ENCODE assay signal across 9 cellular contexts in genomic region chr9:137126786-137127185, GRCh38. TPM values are rescaled to one million over a fixed set of nuclear protein-coding genes. Genes with fewer than 3 reads are reported as not detected.
DNase-seq lines count a peak whose midpoint lies in the region; ATAC-seq and TF ChIP-seq lines count a peak whose summit lies in the region.
"Had no signal": no experiment of that assay in that cellular context is flagged by ENCODE, and none has a peak within 500 bp of the region (broad histone marks: within the 10 kb centered on the region; RNA-seq: fewer than 3 reads in every experiment).

No MANE protein-coding gene starts in this region.

- TF ChIP-seq CTCF in RWPE1 (conservative IDR thresholded peaks at IDR 0.05; ENCODE audit: low read depth) = no peak
- TF ChIP-seq CTCF in endothelial cell (IDR thresholded peaks at IDR 0.05; ENCODE audit: unreplicated experiment) = no peak

- no peaks in the 10 kb centered on the region for H3K9me3 Mint-ChIP-seq in activated T-cell treated with anti-CD3 and anti-CD28 coated beads, Interleukin-2, amount 50 U/mL, for 72 hours
- H3K9me3 Mint-ChIP-seq in endothelial cell (ENCODE audit: unreplicated experiment) = no peaks in the 10 kb centered on the region

- H3K27ac ChIP-seq in RWPE1 (peak overlapping the region; percentile 83), substantia nigra (ENCODE audit: low read depth, low read length, poor library complexity, severe bottlenecking) (peak overlapping the region; percentile 51)

- H3K27me3 Mint-ChIP-seq in activated T-cell treated with anti-CD3 and anti-CD28 coated beads, Interleukin-2, amount 50 U/mL, for 72 hours (ENCODE audit: low read depth) = no peaks in the 10 kb centered on the region
- peaks cover 5% of the 10 kb centered on the region for H3K27me3 Mint-ChIP-seq in endothelial cell (ENCODE audit: unreplicated experiment)

- CTCF ChIA-PET in RWPE1 (lab: Yijun Ruan, JAX) = interaction anchor here (0.6 to 1.6 kb wide), 5 partner anchors 63 to 341 kb away, joined by 3 to 9 read pairs (median 3); partner anchors contain the start of gene RNF224

- peaks cover 44% of the 10 kb centered on the region for H3K4me1 Mint-ChIP-seq in activated T-cell treated with anti-CD3 and anti-CD28 coated beads, Interleukin-2, amount 50 U/mL, for 72 hours (ENCODE audit: low read depth)
- peaks cover 24% of the 10 kb centered on the region for H3K4me1 Mint-ChIP-seq in endothelial cell (ENCODE audit: unreplicated experiment)

- DNase-seq in activated T-cell treated with anti-CD3 and anti-CD28 coated beads, Interleukin-2, amount 50 U/mL, for 72 hours = no peak
- no peak for DNase-seq in activated T-cell treated with anti-CD3 and anti-CD28 coated beads, Interleukin-2, amount 50 U/mL, for 48 hours
- no peak for DNase-seq in RWPE1 (ENCODE audit: low spot score)
- DNase-seq in endothelial cell (ENCODE audit: low spot score) = no peak
- DNase-seq in substantia nigra (lab: John Stamatoyannopoulos, UW) = no peak
- no peak for DNase-seq in Ammon's horn (ENCODE audit: low spot score)

- no peak for ATAC-seq in activated T-cell treated with anti-CD3 and anti-CD28 coated beads, Interleukin-2, amount 50 U/mL, for 72 hours (replicated peaks in 1 of 2)
- ATAC-seq in GM19452 (IDR thresholded peaks at IDR 0.05; ENCODE audit: unreplicated experiment) (no peak), GM21619 (IDR thresholded peaks at IDR 0.05; ENCODE audit: unreplicated experiment) (no peak)

- POLR2A ChIA-PET in RWPE1 (lab: Yijun Ruan, JAX; ENCODE audit: low non-redundant PET) = no interaction called here

- peak overlapping the region; percentile 92 to 97 for H3K4me3 Mint-ChIP-seq in activated T-cell treated with anti-CD3 and anti-CD28 coated beads, Interleukin-2, amount 50 U/mL, for 72 hours
- H3K4me3 Mint-ChIP-seq in endothelial cell (ENCODE audit: unreplicated experiment) = no peak overlapping the region

- peak overlapping the region; percentile 88 for H3K27ac Mint-ChIP-seq in activated T-cell treated with anti-CD3 and anti-CD28 coated beads, Interleukin-2, amount 50 U/mL, for 72 hours
- H3K27ac Mint-ChIP-seq in endothelial cell (ENCODE audit: unreplicated experiment) = peak overlapping the region; percentile 89

- peaks cover 0 to 2% of the 10 kb centered on the region in 2 donors for H3K36me3 Mint-ChIP-seq in activated T-cell treated with anti-CD3 and anti-CD28 coated beads, Interleukin-2, amount 50 U/mL, for 72 hours (ENCODE audit: insufficient read depth in 2 of 2)
- H3K36me3 Mint-ChIP-seq in endothelial cell (ENCODE audit: low read depth, unreplicated experiment) = no peaks in the 10 kb centered on the region

RNA-seq across cellular contexts. Expression of gene GRIN1, which starts 12.2 kb away (rescaled TPM):
- 1 to 10 TPM in 1 of 2 donors, under 1 TPM in 1; 0.38 to 1.2 TPM for total RNA-seq in activated T-cell treated with anti-CD3 and anti-CD28 coated beads, Interleukin-2, amount 50 U/mL, for 72 hours
- not detected for total RNA-seq in endothelial cell (ENCODE audit: unreplicated experiment)
- total RNA-seq: M059J had no signal

RNA-seq across cellular contexts. Expression of gene DPP7, which starts 12.3 kb away (rescaled TPM):
- 100 to 1,000 TPM; 155 to 158 TPM for total RNA-seq in activated T-cell treated with anti-CD3 and anti-CD28 coated beads, Interleukin-2, amount 50 U/mL, for 72 hours
- 6.1 TPM for total RNA-seq in endothelial cell (ENCODE audit: unreplicated experiment)

RNA-seq across cellular contexts. Expression of gene MAN1B1, which starts 40.0 kb away (rescaled TPM):
- total RNA-seq in activated T-cell treated with anti-CD3 and anti-CD28 coated beads, Interleukin-2, amount 50 U/mL, for 72 hours = 10 to 100 TPM; 40.3 to 45.8 TPM
- total RNA-seq in endothelial cell (ENCODE audit: unreplicated experiment) = 70.4 TPM

RNA-seq across cellular contexts. Expression of gene LRRC26, which starts 43.1 kb away (rescaled TPM):
- not detected for total RNA-seq in activated T-cell treated with anti-CD3 and anti-CD28 coated beads, Interleukin-2, amount 50 U/mL, for 72 hours
- total RNA-seq in endothelial cell (ENCODE audit: unreplicated experiment) = not detected
- total RNA-seq: M059J had no signal

RNA-seq across cellular contexts. Expression of gene TMEM210, which starts 45.1 kb away (rescaled TPM):
- total RNA-seq in activated T-cell treated with anti-CD3 and anti-CD28 coated beads, Interleukin-2, amount 50 U/mL, for 72 hours = under 1 TPM; 0.50 to 0.74 TPM
- total RNA-seq in endothelial cell (ENCODE audit: unreplicated experiment) = not detected
- total RNA-seq: M059J had no signal

Comparison
In these comparisons a context has a peak if more than half of its experiments do, and no peak if none do; other contexts are left out.
1. RNA of gene DPP7, which starts 12.3 kb away (total RNA-seq): 155 to 158 TPM in activated T-cell treated with anti-CD3 and anti-CD28 coated beads, Interleukin-2, amount 50 U/mL, for 72 hours; 6.1 TPM in endothelial cell (single experiment); every median in the first group is over 10 times any median in the second.